Comparison of ENCODE assay signal across 10 cellular contexts in genomic region chr9:95087659-95088242, GRCh38.
DNase-seq lines count a peak whose midpoint lies in the region; TF ChIP-seq lines count a peak whose summit lies in the region.
"Had no signal": no experiment of that assay in that cellular context is flagged by ENCODE, and none has a peak within 500 bp of the region (broad histone marks: within the 10 kb centered on the region; RNA-seq: fewer than 3 reads in every experiment).

No MANE protein-coding gene starts in this region.

- no peaks in the 10 kb centered on the region for H3K27me3 ChIP-seq in Loucy (ENCODE audit: insufficient read depth, low read length, poor library complexity, severe bottlenecking)
- no peaks in the 10 kb centered on the region for H3K27me3 ChIP-seq in rectal smooth muscle tissue (ENCODE audit: control insufficient read depth, insufficient read depth, low read length)
- H3K27me3 ChIP-seq in HAP-1 (ENCODE audit: low read depth): no peaks in the 10 kb centered on the region
- H3K27me3 ChIP-seq: ovary had no signal

- no peaks in the 10 kb centered on the region for H3K27me3 Mint-ChIP-seq in chondrocyte (ENCODE audit: low read depth)
- H3K27me3 Mint-ChIP-seq: effector memory CD8-positive, alpha-beta T cell had no signal

- H3K4me3 ChIP-seq in Loucy (ENCODE audit: low read length, poor library complexity, severe bottlenecking): no peak overlapping the region
- no peak overlapping the region for H3K4me3 ChIP-seq in rectal smooth muscle tissue (ENCODE audit: low read length)
- H3K4me3 ChIP-seq in HAP-1: no peak overlapping the region
- H3K4me3 ChIP-seq: ovary had no signal

- H3K4me1 ChIP-seq in Loucy (ENCODE audit: insufficient read depth, low read length, poor library complexity, severe bottlenecking) (peaks cover 30% of the 10 kb centered on the region), rectal smooth muscle tissue (ENCODE audit: control insufficient read depth, insufficient read depth, low read length) (peaks cover 53% of the 10 kb centered on the region), HAP-1 (peaks cover 29% of the 10 kb centered on the region)

- H3K36me3 Mint-ChIP-seq in chondrocyte (ENCODE audit: low read depth): peaks cover 40% of the 10 kb centered on the region

- H3K4me3 Mint-ChIP-seq in chondrocyte (ENCODE audit: unreplicated experiment): no peak overlapping the region
- H3K4me3 Mint-ChIP-seq: effector memory CD8-positive, alpha-beta T cell had no signal

- TF ChIP-seq CTCF in GM10248 (IDR thresholded peaks at IDR 0.05; ENCODE audit: control extremely low read depth, extremely low read depth, low read depth, missing control alignments) (peak; percentile 6), Loucy (conservative IDR thresholded peaks at IDR 0.05; ENCODE audit: low read length) (peak; percentile 59), chondrocyte (IDR thresholded peaks at IDR 0.05) (peak; percentile 58)

- H3K4me2 ChIP-seq in Loucy (ENCODE audit: low read depth, low read length, poor library complexity, severe bottlenecking): no peak overlapping the region

- H4K20me1 ChIP-seq in Loucy (ENCODE audit: insufficient read depth, low read length, poor library complexity, severe bottlenecking): no peaks in the 10 kb centered on the region

- H3K27ac Mint-ChIP-seq in chondrocyte (ENCODE audit: unreplicated experiment): peak overlapping the region; percentile 63
- H3K27ac Mint-ChIP-seq: effector memory CD8-positive, alpha-beta T cell had no signal

- peaks cover 7% of the 10 kb centered on the region; the same call in 1 of the 2 replicates for H3K36me3 ChIP-seq in Loucy (ENCODE audit: insufficient read depth, low read length)
- peaks cover 32% of the 10 kb centered on the region for H3K36me3 ChIP-seq in rectal smooth muscle tissue (ENCODE audit: control insufficient read depth, insufficient read depth, low read length)
- peaks cover 6% of the 10 kb centered on the region for H3K36me3 ChIP-seq in HAP-1 (replicated peaks)
- H3K36me3 ChIP-seq: ovary had no signal

- H2AFZ ChIP-seq in Loucy (ENCODE audit: low read length): no peak overlapping the region

- H3K79me2 ChIP-seq in Loucy (ENCODE audit: insufficient read depth, low read length): no peaks in the 10 kb centered on the region

- CTCF ChIA-PET in GM10248 (lab: Yijun Ruan, JAX): interaction anchor here (1.0 to 1.8 kb wide), 2 partner anchors 40 to 407 kb away, joined by 3 to 5 read pairs; no protein-coding TSS in a partner anchor

- no peaks in the 10 kb centered on the region for H3K9me3 Mint-ChIP-seq in chondrocyte (ENCODE audit: low read depth)
- H3K9me3 Mint-ChIP-seq: effector memory CD8-positive, alpha-beta T cell had no signal

- no peaks in the 10 kb centered on the region for H3K9me3 ChIP-seq in Loucy (ENCODE audit: insufficient read depth, low read depth, low read length)
- H3K9me3 ChIP-seq in HAP-1: no peaks in the 10 kb centered on the region
- H3K9me3 ChIP-seq: ovary had no signal

- POLR2A ChIA-PET in GM10248 (lab: Yijun Ruan, JAX): no interaction called here

- in situ Hi-C loops in HAP-1 (cut with MboI; ENCODE audit: low sequenced_read_pairs): no loop called here

- H3K9ac ChIP-seq in Loucy (ENCODE audit: low read depth, low read length, poor library complexity, severe bottlenecking): no peak overlapping the region
- H3K9ac ChIP-seq in rectal smooth muscle tissue (ENCODE audit: low read length): no peak overlapping the region

- DNase-seq in GM10248 (ENCODE audit: extremely low spot score) (no peak), chondrocyte (ENCODE audit: low spot score) (no peak), foreskin melanocyte (no peak), cerebellum (ENCODE audit: low spot score) (no peak), HAP-1 (ENCODE audit: low spot score in 2 of 2) (no peak), NCI-H1930 (lab: John Stamatoyannopoulos, UW) (no peak)
- DNase-seq: effector memory CD8-positive, alpha-beta T cell; ovary had no signal

- H3K27ac ChIP-seq in rectal smooth muscle tissue (ENCODE audit: low read depth, low read length): peak overlapping the region; percentile 2
- H3K27ac ChIP-seq: ovary had no signal

- no peaks in the 10 kb centered on the region for H3F3A ChIP-seq in Loucy (ENCODE audit: low read depth)

- no peaks in the 10 kb centered on the region for H3K9me2 ChIP-seq in Loucy (replicated peaks; ENCODE audit: low read depth, low read length)

- H3K4me1 Mint-ChIP-seq in chondrocyte (ENCODE audit: low read depth): peaks cover 72% of the 10 kb centered on the region

Comparison
In these comparisons a context has a peak if more than half of its experiments do, and no peak if none do; other contexts are left out.
1. CTCF ChIP-seq: peak in every context shown above with its lines; median percentile 59 in Loucy; 58 in chondrocyte; 6 in GM10248.